ENCODE assay signal across 9 cellular contexts in the genomic region with DNA sequence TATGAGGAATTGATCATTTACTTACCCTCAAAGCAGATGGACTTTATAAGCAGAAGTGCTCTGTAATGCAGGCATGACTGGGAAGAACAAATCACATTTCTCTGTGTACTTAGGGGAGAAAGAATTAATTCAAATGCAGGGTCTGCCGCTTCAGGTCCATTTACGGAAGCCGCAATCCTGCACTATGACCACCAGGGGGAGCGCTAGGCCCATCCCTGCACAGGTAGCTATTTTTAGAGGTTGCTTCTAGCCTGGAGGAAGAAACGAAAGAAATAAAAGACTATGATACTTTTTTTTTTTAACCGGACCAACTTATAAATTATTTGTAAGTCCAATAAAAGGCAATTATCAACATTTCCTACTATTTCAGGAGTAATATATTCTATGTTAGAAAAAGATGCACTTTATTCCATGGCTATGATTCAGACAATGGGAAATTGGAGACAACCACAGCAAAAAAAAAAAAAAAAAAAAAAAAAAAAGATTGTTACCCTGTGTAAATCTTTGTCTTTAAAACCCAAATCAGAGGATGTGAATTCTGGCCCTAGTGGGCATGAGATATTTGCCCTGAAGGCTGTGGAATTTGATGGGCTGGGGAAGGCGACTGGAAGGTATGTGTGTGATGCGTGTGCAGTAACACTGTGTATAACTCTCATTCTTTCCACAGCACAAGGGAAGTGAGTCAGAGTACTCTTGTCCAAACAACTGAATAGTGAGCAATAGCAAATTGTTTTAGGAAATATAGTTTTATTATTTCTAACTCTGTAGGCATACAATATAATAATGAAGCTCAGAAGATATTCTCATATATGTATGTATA. TPM values are rescaled to one million over a fixed set of nuclear protein-coding genes. Genes with fewer than 3 reads are reported as not detected.
DNase-seq lines count a peak whose midpoint lies in the region; ATAC-seq and TF ChIP-seq lines count a peak whose summit lies in the region.
"Had no signal": no experiment of that assay in that cellular context is flagged by ENCODE, and none has a peak within 500 bp of the region (broad histone marks: within the 10 kb centered on the region; RNA-seq: fewer than 3 reads in every experiment).

No MANE protein-coding gene starts in this region.

- H2AFZ ChIP-seq in PC-3 (ENCODE audit: low read length), result no peak overlapping the region

- H3K27ac Mint-ChIP-seq in activated T-cell treated with anti-CD3 and anti-CD28 coated beads, Interleukin-2, amount 50 U/mL, for 24 hours, result peak overlapping the region; percentile 45
- H3K27ac Mint-ChIP-seq in neural crest cell (ENCODE audit: unreplicated experiment), result no peak overlapping the region

- intact Hi-C loops in PC-3 (cut with micrococcal nuclease), result loop anchor here (1.0 to 5.0 kb wide), 2 partner anchors 1215 to 1331 kb away; no protein-coding TSS in a partner anchor

- peak; percentile 70 for ATAC-seq in GM19023 (IDR thresholded peaks at IDR 0.05; ENCODE audit: unreplicated experiment)
- peak; percentile 61 for ATAC-seq in HG03520 (IDR thresholded peaks at IDR 0.05; ENCODE audit: unreplicated experiment)
- ATAC-seq in PC-3, result peak; percentile 95
- peak; percentile 61 for ATAC-seq in stimulated activated naive CD8-positive, alpha-beta T cell treated with anti-CD3 and anti-CD28 coated beads, Interleukin-15, Interleukin-2, amounts not matched to agents 100 U/mL and 50 U/mL, for 24 hours

- H3K9me2 ChIP-seq in PC-3 (replicated peaks; ENCODE audit: low read length), result no peaks in the 10 kb centered on the region

- peaks cover 9% of the 10 kb centered on the region for H3K4me1 Mint-ChIP-seq in activated T-cell treated with anti-CD3 and anti-CD28 coated beads, Interleukin-2, amount 50 U/mL, for 24 hours (ENCODE audit: low read depth)
- H3K4me1 Mint-ChIP-seq in neural crest cell, result peaks cover 9% of the 10 kb centered on the region

- TF ChIP-seq CTCF in PC-3 (conservative IDR thresholded peaks at IDR 0.05; ENCODE audit: low read depth, low read length) (peak; percentile 97), neural crest cell (conservative IDR thresholded peaks at IDR 0.05) (peak; percentile 99)

- H3K9ac ChIP-seq in BLaER1 (no peak overlapping the region), PC-3 (ENCODE audit: low read length) (no peak overlapping the region)

- H3K9me3 ChIP-seq in BLaER1 (peaks cover 14% of the 10 kb centered on the region), PC-3 (ENCODE audit: low read length) (no peaks in the 10 kb centered on the region)

- BruUV-seq in PC-3 (replicated peaks; lab: Mats Ljungman, UMichigan), result no TSS peak

- H3K9me3 Mint-ChIP-seq in activated T-cell treated with anti-CD3 and anti-CD28 coated beads, Interleukin-2, amount 50 U/mL, for 24 hours, result no peaks in the 10 kb centered on the region
- no peaks in the 10 kb centered on the region for H3K9me3 Mint-ChIP-seq in neural crest cell

- CTCF ChIA-PET in PC-3 (lab: Charles Lee), result interaction anchor here (0.6 to 1.0 kb wide), 3 partner anchors 136 to 992 kb away, joined by 3 to 5 read pairs (median 5); no protein-coding TSS in a partner anchor

- no peak overlapping the region for H3K4me3 Mint-ChIP-seq in activated T-cell treated with anti-CD3 and anti-CD28 coated beads, Interleukin-2, amount 50 U/mL, for 24 hours
- no peak overlapping the region for H3K4me3 Mint-ChIP-seq in neural crest cell

- H3K4me1 ChIP-seq in BLaER1 (peaks cover 30% of the 10 kb centered on the region), PC-3 (ENCODE audit: insufficient read depth, low read length) (peaks cover 15% of the 10 kb centered on the region)

- H3K4me3 ChIP-seq in BLaER1 (no peak overlapping the region), PC-3 (ENCODE audit: low read length) (no peak overlapping the region)

- no peaks in the 10 kb centered on the region for H4K20me1 ChIP-seq in BLaER1
- H4K20me1 ChIP-seq in PC-3 (ENCODE audit: low read length), result no peaks in the 10 kb centered on the region

- H3K27me3 ChIP-seq in BLaER1 (no peaks in the 10 kb centered on the region), PC-3 (ENCODE audit: low read length) (peaks cover 31% of the 10 kb centered on the region)

- no peaks in the 10 kb centered on the region for H3F3A ChIP-seq in PC-3 (ENCODE audit: low read length, unreplicated experiment)

- H3K36me3 Mint-ChIP-seq in activated T-cell treated with anti-CD3 and anti-CD28 coated beads, Interleukin-2, amount 50 U/mL, for 24 hours (ENCODE audit: low read depth), result no peaks in the 10 kb centered on the region
- H3K36me3 Mint-ChIP-seq in neural crest cell (ENCODE audit: low read depth), result no peaks in the 10 kb centered on the region

- H3K27ac ChIP-seq in BLaER1 (no peak overlapping the region), PC-3 (ENCODE audit: low read length) (peak overlapping the region; percentile 47)

- H3K79me2 ChIP-seq in PC-3 (ENCODE audit: low read length), result no peaks in the 10 kb centered on the region

- peak; percentile 77 for DNase-seq in PC-3
- DNase-seq in activated T-cell treated with anti-CD3 and anti-CD28 coated beads, Interleukin-2, amount 50 U/mL, for 24 hours, result peak; percentile 71
- DNase-seq in fibroblast of gingiva (ENCODE audit: low read depth), result peak; percentile 93
- DNase-seq in neural crest cell (ENCODE audit: low read depth, low spot score), result peak; percentile 75
- peak; percentile 66 for DNase-seq in stimulated activated naive CD8-positive, alpha-beta T cell treated with anti-CD3 and anti-CD28 coated beads, Interleukin-15, Interleukin-2, amounts not matched to agents 100 U/mL and 50 U/mL, for 24 hours

- H3K36me3 ChIP-seq in BLaER1, result no peaks in the 10 kb centered on the region
- H3K36me3 ChIP-seq in PC-3 (ENCODE audit: low read depth, low read length), result no peaks in the 10 kb centered on the region

- peaks cover 16% of the 10 kb centered on the region for H3K27me3 Mint-ChIP-seq in activated T-cell treated with anti-CD3 and anti-CD28 coated beads, Interleukin-2, amount 50 U/mL, for 24 hours
- H3K27me3 Mint-ChIP-seq in neural crest cell (ENCODE audit: low read depth), result peaks cover 10% of the 10 kb centered on the region

- peak overlapping the region; percentile 54 for H3K4me2 ChIP-seq in BLaER1
- peak overlapping the region; percentile 41; the same call in 1 of the 2 replicates for H3K4me2 ChIP-seq in PC-3 (ENCODE audit: low read length)

- POLR2A ChIA-PET in PC-3 (lab: Charles Lee; ENCODE audit: unreplicated experiment), result no interaction called here

RNA-seq across cellular contexts. Expression of a gene that starts 12.9 kb away (rescaled TPM):
- total RNA-seq in PC-3 (2014; rRNA removed), result not detected in 2 replicates
- total RNA-seq in neural crest cell, result not detected in 2 replicates
- total RNA-seq: T-helper 1 cell treated with Interleukin-12 subunit alpha and Interleukin-12 subunit beta and Interleukin-4 antibody, amounts not matched to agents 30 ng/mL and 1 ng/mL, for 36 hours had no signal

RNA-seq across cellular contexts. Expression of a gene that starts 22.5 kb away (rescaled TPM):
- total RNA-seq in PC-3 (2014; rRNA removed) (not detected in 2 replicates), neural crest cell (not detected in 2 replicates)
- total RNA-seq: T-helper 1 cell treated with Interleukin-12 subunit alpha and Interleukin-12 subunit beta and Interleukin-4 antibody, amounts not matched to agents 30 ng/mL and 1 ng/mL, for 36 hours had no signal
